Comparison of ENCODE assay signal across 23 cellular contexts in genomic region chr16:48256579-48257177, GRCh38. TPM values are rescaled to one million over a fixed set of nuclear protein-coding genes. Genes with fewer than 3 reads are reported as not detected.
"Had no signal": no experiment of that assay in that cellular context is flagged by ENCODE, and none has a peak within 500 bp of the region (broad histone marks: within the 10 kb centered on the region; RNA-seq: fewer than 3 reads in every experiment).

No MANE protein-coding gene starts in this region.

- H3K9me3 Mint-ChIP-seq: effector memory CD8-positive, alpha-beta T cell; immature natural killer cell; mesothelial cell of epicardium; naive thymus-derived CD4-positive, alpha-beta T cell; nephron; neural progenitor cell; stimulated activated naive B cell treated with anti-CD40 and anti-IgM and Interleukin-4, amounts not matched to agents 10 μg/mL and 1 μg/mL and 100 μg/mL, for 72 hours; stimulated activated naive CD8-positive, alpha-beta T cell treated with anti-CD3 and anti-CD28 coated beads, Interleukin-15, Interleukin-2, amounts not matched to agents 100 ng/mL and 50 ng/mL, for 24 hours had no signal

- H3K4me1 ChIP-seq: neural progenitor cell, parathyroid adenoma had no signal

- ATAC-seq: effector memory CD8-positive, alpha-beta T cell; left lung; naive thymus-derived CD4-positive, alpha-beta T cell; psoas muscle; right cardiac atrium; stimulated activated naive B cell treated with anti-CD40 and anti-IgM and Interleukin-4, amounts not matched to agents 10 μg/mL and 1 μg/mL and 100 μg/mL, for 72 hours had no signal

- H3K27me3 Mint-ChIP-seq: effector memory CD8-positive, alpha-beta T cell; naive thymus-derived CD4-positive, alpha-beta T cell; stimulated activated naive B cell treated with anti-CD40 and anti-IgM and Interleukin-4, amounts not matched to agents 10 μg/mL and 1 μg/mL and 100 μg/mL, for 72 hours; stimulated activated naive CD8-positive, alpha-beta T cell treated with anti-CD3 and anti-CD28 coated beads, Interleukin-15, Interleukin-2, amounts not matched to agents 100 ng/mL and 50 ng/mL, for 24 hours had no signal

- DNase-seq: cortex of kidney; effector memory CD8-positive, alpha-beta T cell; hypothalamus; immature natural killer cell; kidney; left lung; mesenchymal stem cell; naive thymus-derived CD4-positive, alpha-beta T cell; psoas muscle; right cardiac atrium; stimulated activated CD4-positive, alpha-beta T cell treated with anti-CD3 and anti-CD28 coated beads, Interleukin-15, amount 100 ng/mL, for 24 hours; stimulated activated CD4-positive, alpha-beta T cell treated with anti-CD3 and anti-CD28 coated beads, Interleukin-2, amount 100 ng/mL, for 48 hours; stimulated activated naive B cell treated with anti-CD40 and anti-IgM and Interleukin-4, amounts not matched to agents 10 μg/mL and 1 μg/mL and 100 μg/mL, for 72 hours; upper lobe of left lung had no signal

- H3K27ac ChIP-seq: left lung, neural progenitor cell, parathyroid adenoma, psoas muscle, skin epidermis, thoracic aorta, upper lobe of left lung had no signal

- H3K9me3 ChIP-seq: left lung, psoas muscle, thoracic aorta, tibial nerve, upper lobe of left lung had no signal

- H3K27ac Mint-ChIP-seq: mesothelial cell of epicardium; naive thymus-derived CD4-positive, alpha-beta T cell; nephron; neural progenitor cell; stimulated activated naive B cell treated with anti-CD40 and anti-IgM and Interleukin-4, amounts not matched to agents 10 μg/mL and 1 μg/mL and 100 μg/mL, for 72 hours; stimulated activated naive CD8-positive, alpha-beta T cell treated with anti-CD3 and anti-CD28 coated beads, Interleukin-15, Interleukin-2, amounts not matched to agents 100 ng/mL and 50 ng/mL, for 24 hours had no signal

- H3K4me1 Mint-ChIP-seq: mesothelial cell of epicardium, nephron, neural progenitor cell had no signal

- H3K4me3 ChIP-seq: left lung, neural progenitor cell, psoas muscle, skin epidermis, thoracic aorta, tibial nerve, upper lobe of left lung had no signal

- H3K4me3 Mint-ChIP-seq: effector memory CD8-positive, alpha-beta T cell; immature natural killer cell; mesothelial cell of epicardium; naive thymus-derived CD4-positive, alpha-beta T cell; nephron; neural progenitor cell; stimulated activated naive B cell treated with anti-CD40 and anti-IgM and Interleukin-4, amounts not matched to agents 10 μg/mL and 1 μg/mL and 100 μg/mL, for 72 hours; stimulated activated naive CD8-positive, alpha-beta T cell treated with anti-CD3 and anti-CD28 coated beads, Interleukin-15, Interleukin-2, amounts not matched to agents 100 ng/mL and 50 ng/mL, for 24 hours had no signal

RNA-seq across cellular contexts. Expression of gene ABCC11, which starts 9.3 kb away (rescaled TPM):
- total RNA-seq: dermis microvascular lymphatic vessel endothelial cell, kidney, thoracic aorta, tibial nerve had no signal
